In the genomic region with DNA sequence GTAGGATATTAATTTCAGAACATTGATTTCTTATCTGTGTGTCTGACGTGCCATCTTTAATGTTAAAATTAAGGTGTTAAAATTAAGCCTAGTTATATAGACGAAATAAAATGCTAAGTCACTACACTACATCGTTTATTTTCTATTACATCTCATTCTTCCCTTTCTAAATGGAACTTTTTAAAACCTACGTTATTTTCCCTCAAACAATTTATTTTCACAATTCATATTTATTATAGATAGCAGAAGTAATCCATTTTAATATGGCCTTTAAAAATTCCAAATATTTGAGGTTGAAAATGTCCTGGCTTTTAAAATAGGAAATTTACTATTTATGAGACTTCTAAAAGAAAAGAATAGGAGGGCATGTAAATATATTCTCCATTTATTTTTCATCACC, we compare ENCODE assay signal across 6 cellular contexts. TPM values are rescaled to one million over a fixed set of nuclear protein-coding genes. Genes with fewer than 3 reads are reported as not detected.
"Had no signal": no experiment of that assay in that cellular context is flagged by ENCODE, and none has a peak within 500 bp of the region (broad histone marks: within the 10 kb centered on the region; RNA-seq: fewer than 3 reads in every experiment).

No MANE protein-coding gene starts in this region.

RNA-seq across cellular contexts. Expression of a gene that starts 2.1 kb away (rescaled TPM):
- total RNA-seq: HepG2, HT-29, HT1080, IMR-90 had no signal
- polyA plus RNA-seq: IgD-negative memory B cell, IMR-90, K562 had no signal

RNA-seq across cellular contexts. Expression of a gene that starts 51.6 kb away (rescaled TPM):
- total RNA-seq: HepG2 had no signal
- polyA plus RNA-seq: HepG2, IgD-negative memory B cell had no signal
